11 cellular contexts compared by ENCODE assay signal in the genomic region with DNA sequence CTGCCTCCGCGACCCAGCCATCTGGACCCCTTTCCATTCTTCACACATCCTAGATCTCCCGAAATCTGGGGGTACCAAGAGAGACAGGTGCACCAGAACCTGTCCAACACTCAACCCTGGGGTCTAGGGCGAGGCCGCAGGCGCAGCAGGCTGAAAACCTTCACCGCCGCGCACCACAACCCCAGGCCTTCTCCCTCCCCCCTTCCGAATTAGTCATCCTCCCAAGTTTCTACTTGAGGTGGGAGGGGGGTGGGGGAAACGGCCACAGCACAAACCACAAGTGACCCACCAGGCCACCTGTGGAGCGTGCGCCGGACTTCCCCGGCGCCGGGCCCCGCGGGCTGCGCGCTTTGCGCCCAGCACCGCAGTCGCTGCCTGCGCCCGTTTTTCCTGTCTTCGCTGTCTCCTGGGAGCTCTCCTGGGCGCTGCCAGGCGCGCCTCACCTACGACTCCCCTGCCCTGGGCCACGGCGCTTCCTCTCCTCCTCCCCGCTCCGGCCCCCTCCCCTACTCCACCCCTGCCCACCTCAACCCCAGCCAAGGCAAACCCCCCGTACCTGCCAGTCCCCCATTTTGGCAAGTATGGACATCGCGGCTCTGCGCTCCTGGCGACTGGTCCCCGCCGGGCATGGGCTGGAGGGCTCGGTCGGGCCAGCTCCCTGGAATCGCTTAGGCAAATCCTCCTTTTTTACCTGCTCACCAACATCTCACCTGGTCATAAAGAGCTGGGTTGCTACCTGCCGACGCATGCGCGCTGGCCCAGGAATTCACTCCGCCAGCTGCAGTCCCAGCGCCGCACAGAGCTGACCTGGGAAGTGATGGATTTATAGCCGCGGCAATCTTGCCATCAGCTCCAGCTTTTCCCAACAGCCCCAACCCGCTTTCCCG. TPM values are rescaled to one million over a fixed set of nuclear protein-coding genes. Genes with fewer than 3 reads are reported as not detected.
DNase-seq lines count a peak whose midpoint lies in the region; ATAC-seq and TF ChIP-seq lines count a peak whose summit lies in the region.
"Had no signal": no experiment of that assay in that cellular context is flagged by ENCODE, and none has a peak within 500 bp of the region (broad histone marks: within the 10 kb centered on the region; RNA-seq: fewer than 3 reads in every experiment).

No MANE protein-coding gene starts in this region.

- no peak overlapping the region for H2AK5ac ChIP-seq in neuronal stem cell (ENCODE audit: low read depth, low read length)

- peak overlapping the region; percentile 54 for H3K4me2 ChIP-seq in neuronal stem cell (ENCODE audit: insufficient read depth, low read length, poor library complexity, severe bottlenecking)

- H3K4me1 ChIP-seq in HUES6 (ENCODE audit: control insufficient read depth, insufficient read depth, low read length): peaks cover 73% of the 10 kb centered on the region
- H3K4me1 ChIP-seq in neuronal stem cell (ENCODE audit: control insufficient read depth in 2 of 2, insufficient read depth in 1 of 2, low read depth in 1 of 2, low read length in 2 of 2): peaks cover 3 to 17% of the 10 kb centered on the region in 2 donors

- no CpG with 5 or more reads among the region's 56 CpGs for WGBS in neuronal stem cell (ENCODE audit: extremely low coverage in 2 of 2, insufficient read length in 2 of 2, insufficient replicate concordance in 1 of 2), 2 donors

- H3K4me3 Mint-ChIP-seq in chondrocyte (ENCODE audit: unreplicated experiment): peak overlapping the region; percentile 63

- H3K27ac Mint-ChIP-seq in chondrocyte (ENCODE audit: unreplicated experiment): no peak overlapping the region

- no peak overlapping the region for H3K4ac ChIP-seq in neuronal stem cell (ENCODE audit: low read length)

- no peaks in the 10 kb centered on the region for H3K9me3 ChIP-seq in HUES6 (ENCODE audit: control insufficient read depth, insufficient read depth, low read depth, low read length)
- peaks cover 0 to 2% of the 10 kb centered on the region in 2 donors for H3K9me3 ChIP-seq in neuronal stem cell (replicated peaks in 1 of 2; ENCODE audit: control insufficient read depth in 2 of 2, insufficient read depth in 1 of 2, low read depth in 1 of 2, low read length in 2 of 2)
- H3K9me3 ChIP-seq: ascending aorta had no signal

- H3K27ac ChIP-seq in HUES6 (ENCODE audit: low read depth, low read length) (no peak overlapping the region), neuronal stem cell (replicated peaks; ENCODE audit: low read length) (no peak overlapping the region)
- H3K27ac ChIP-seq: ascending aorta had no signal

- H4K8ac ChIP-seq in neuronal stem cell (ENCODE audit: low read depth, low read length): no peak overlapping the region

- peak overlapping the region; percentile 67 for H3K9ac ChIP-seq in HUES6 (ENCODE audit: low read length)
- no peak overlapping the region for H3K9ac ChIP-seq in neuronal stem cell (ENCODE audit: low read depth, low read length, poor library complexity)

- H3K36me3 ChIP-seq in HUES6 (ENCODE audit: control insufficient read depth, insufficient read depth, low read length) (no peaks in the 10 kb centered on the region), neuronal stem cell (replicated peaks in 1 of 2; ENCODE audit: control insufficient read depth in 2 of 2, insufficient read depth in 2 of 2, low read length in 2 of 2) (no peaks in the 10 kb centered on the region)
- H3K36me3 ChIP-seq: ascending aorta had no signal

- DNase-seq in chondrocyte (ENCODE audit: low spot score) (no peak), neuronal stem cell (ENCODE audit: low spot score) (no peak), hepatic stellate cell (ENCODE audit: low spot score) (no peak), amygdala (lab: John Stamatoyannopoulos, UW) (no peak), OCI-M2 (lab: John Stamatoyannopoulos, UW; ENCODE audit: unreplicated experiment) (no peak), NAMALWA (ENCODE audit: low spot score) (no peak)

- peaks cover 36% of the 10 kb centered on the region for H3K4me1 Mint-ChIP-seq in chondrocyte (ENCODE audit: low read depth)

- peaks cover 2% of the 10 kb centered on the region for H3K36me3 Mint-ChIP-seq in chondrocyte (ENCODE audit: low read depth)

- H2BK5ac ChIP-seq in neuronal stem cell (ENCODE audit: low read length): no peak overlapping the region

- H3K79me1 ChIP-seq in neuronal stem cell (ENCODE audit: low read depth, low read length): no peaks in the 10 kb centered on the region

- peaks cover 84% of the 10 kb centered on the region for H3K27me3 Mint-ChIP-seq in chondrocyte (ENCODE audit: low read depth)

- H3K14ac ChIP-seq in neuronal stem cell (ENCODE audit: low read length): no peak overlapping the region

- peak; percentile 27 for ATAC-seq in GM18498 (IDR thresholded peaks at IDR 0.05; ENCODE audit: unreplicated experiment)
- ATAC-seq: HepG2, left lobe of liver had no signal

- H2BK15ac ChIP-seq in neuronal stem cell (ENCODE audit: low read length): no peak overlapping the region

- H3K18ac ChIP-seq in neuronal stem cell (ENCODE audit: low read length): no peak overlapping the region

- no peak overlapping the region for H2AFZ ChIP-seq in neuronal stem cell (ENCODE audit: low read length)

- no peak for TF ChIP-seq CTCF in chondrocyte (IDR thresholded peaks at IDR 0.05)

- no peak overlapping the region for H4K91ac ChIP-seq in neuronal stem cell (ENCODE audit: low read depth, low read length, poor library complexity)

- no peak overlapping the region for H2BK12ac ChIP-seq in neuronal stem cell (ENCODE audit: low read length)

- H3K27me3 ChIP-seq in HUES6 (ENCODE audit: control insufficient read depth, insufficient read depth, low read length): peaks cover 100% of the 10 kb centered on the region
- peaks cover 70 to 100% (median 100%) of the 10 kb centered on the region in 3 experiments for H3K27me3 ChIP-seq in neuronal stem cell (ENCODE audit: control insufficient read depth in 3 of 3, insufficient read depth in 3 of 3, low read depth in 1 of 3, low read length in 3 of 3)

- H3K4me3 ChIP-seq in HUES6 (ENCODE audit: low read depth, low read length): peak overlapping the region; percentile 50
- no peak overlapping the region for H3K4me3 ChIP-seq in neuronal stem cell (ENCODE audit: low read length in 2 of 2)
- H3K4me3 ChIP-seq: ascending aorta had no signal

- peak overlapping the region; percentile 48 for H3K23ac ChIP-seq in neuronal stem cell (ENCODE audit: low read depth, low read length, poor library complexity)

- H2BK120ac ChIP-seq in neuronal stem cell (ENCODE audit: low read depth, low read length): no peak overlapping the region

- H3K9me3 Mint-ChIP-seq in chondrocyte (ENCODE audit: low read depth): no peaks in the 10 kb centered on the region

RNA-seq across cellular contexts. Expression of a gene that starts 4.2 kb away (rescaled TPM):
- total RNA-seq in chondrocyte: 0.74 to 26.6 TPM (median 1.4 TPM) in 3 replicates
- 0.53 TPM for polyA plus RNA-seq in neuronal stem cell (2013, experiment 1 of 2)
- 0.54 TPM for polyA plus RNA-seq in neuronal stem cell (2013, experiment 2 of 2)
- total RNA-seq: HepG2 had no signal
- polyA plus RNA-seq: HepG2 had no signal
